Comparison of ENCODE assay signal across 19 cellular contexts in the genomic region with DNA sequence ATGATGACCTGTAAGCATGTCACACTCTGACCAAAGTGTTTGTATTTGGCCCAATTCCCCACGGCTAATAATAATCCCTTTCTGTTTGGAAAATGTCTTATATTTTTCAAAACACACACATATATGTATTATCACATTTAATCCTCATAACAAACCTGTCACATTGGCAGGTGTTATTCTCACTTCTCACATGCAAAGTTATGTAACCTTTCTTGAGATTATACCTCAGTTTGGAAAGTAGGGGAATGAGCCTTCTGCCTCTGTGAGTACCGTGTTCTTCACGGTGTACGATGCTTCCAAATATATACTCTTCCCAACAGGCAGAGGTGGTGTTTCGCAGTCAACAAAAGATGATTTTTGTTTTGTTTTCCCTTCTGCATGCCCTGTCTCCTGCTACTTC.
"Had no signal": no experiment of that assay in that cellular context is flagged by ENCODE, and none has a peak within 500 bp of the region (broad histone marks: within the 10 kb centered on the region; RNA-seq: fewer than 3 reads in every experiment).

No MANE protein-coding gene starts in this region.

- FAIRE-seq: pancreas had no signal

- H2AFZ ChIP-seq: hepatocyte had no signal

- H3K79me2 ChIP-seq: hepatocyte had no signal

- H3K4me3 ChIP-seq: hepatocyte, pancreas, stomach, suprapubic skin, vagina had no signal

- DNase-seq: activated CD8-positive, alpha-beta memory T cell treated with anti-CD3 and anti-CD28 coated beads, Interleukin-2, amount 50 U/mL, for 4 hours; activated naive CD4-positive, alpha-beta T cell; activated naive CD8-positive, alpha-beta T cell treated with anti-CD3 and anti-CD28 coated beads, Interleukin-2, amount 10 ng/mL, durations not matched to agents 7 days and 5 days; activated T-cell treated with anti-CD3 and anti-CD28 coated beads, Interleukin-2, amount 50 U/mL, for 24 hours; amniotic stem cell; cerebellar nuclear complex; cortex of kidney; endodermal cell; glutamatergic neuron; left cardiac atrium; pancreas; right cardiac atrium; stimulated activated CD4-positive, alpha-beta T cell treated with anti-CD3 and anti-CD28 coated beads, Interleukin-1b, Interleukin-23, amount 100 ng/mL, for 48 hours; stomach; T-helper 9 cell had no signal

- H3K9me3 ChIP-seq: pancreas, stomach, suprapubic skin, vagina had no signal

- ATAC-seq: left cardiac atrium, pancreas, right cardiac atrium, WTC11 had no signal

- H3K4me2 ChIP-seq: hepatocyte had no signal

- H3K36me3 ChIP-seq: pancreas, stomach, suprapubic skin, vagina had no signal

- H3K4me1 ChIP-seq: pancreas, stomach, vagina had no signal

- H3K27me3 ChIP-seq: hepatocyte, pancreas, stomach, suprapubic skin, vagina had no signal

- H3K27ac ChIP-seq: hepatocyte, pancreas, stomach, vagina had no signal
